24 cellular contexts compared by ENCODE assay signal in genomic region chr5:67346611-67347010, GRCh38.
DNase-seq lines count a peak whose midpoint lies in the region; ATAC-seq, FAIRE-seq and TF ChIP-seq lines count a peak whose summit lies in the region.
"Had no signal": no experiment of that assay in that cellular context is flagged by ENCODE, and none has a peak within 500 bp of the region (broad histone marks: within the 10 kb centered on the region; RNA-seq: fewer than 3 reads in every experiment).

No MANE protein-coding gene starts in this region.

- H3K4me1 Mint-ChIP-seq in activated T-cell treated with anti-CD3 and anti-CD28 coated beads, Interleukin-2, amount 50 U/mL, for 72 hours (ENCODE audit: low read depth): peaks cover 8% of the 10 kb centered on the region
- peaks cover 15% of the 10 kb centered on the region for H3K4me1 Mint-ChIP-seq in activated T-cell treated with anti-CD3 and anti-CD28 coated beads, Interleukin-2, amount 50 U/mL, for 4 hours (ENCODE audit: low read depth)
- H3K4me1 Mint-ChIP-seq in Calu3 (ENCODE audit: low read depth, unreplicated experiment): peaks cover 17% of the 10 kb centered on the region

- FAIRE-seq in bronchial epithelial cell (lab: Jason Lieb, UNC): no peak
- FAIRE-seq: A549, GM12891, GM18507, H54 had no signal

- H3K27ac Mint-ChIP-seq in activated T-cell treated with anti-CD3 and anti-CD28 coated beads, Interleukin-2, amount 50 U/mL, for 72 hours: peak overlapping the region; percentile 32
- H3K27ac Mint-ChIP-seq in Calu3 (ENCODE audit: unreplicated experiment): peak overlapping the region; percentile 43
- H3K27ac Mint-ChIP-seq: CD14-positive monocyte; CD4-positive, alpha-beta T cell; CD8-positive, alpha-beta memory T cell; HFFc6 had no signal

- H3K4me3 Mint-ChIP-seq in activated T-cell treated with anti-CD3 and anti-CD28 coated beads, Interleukin-2, amount 50 U/mL, for 72 hours: no peak overlapping the region
- no peak overlapping the region for H3K4me3 Mint-ChIP-seq in activated T-cell treated with anti-CD3 and anti-CD28 coated beads, Interleukin-2, amount 50 U/mL, for 4 hours
- no peak overlapping the region for H3K4me3 Mint-ChIP-seq in Calu3 (ENCODE audit: low read depth, unreplicated experiment)
- H3K4me3 Mint-ChIP-seq: CD14-positive monocyte; CD4-positive, alpha-beta T cell; CD8-positive, alpha-beta memory T cell; GM23338; HFFc6 had no signal

- TF ChIP-seq CTCF in Calu3 (IDR thresholded peaks at IDR 0.05; ENCODE audit: unreplicated experiment) (no peak), bronchial epithelial cell (IDR thresholded peaks at IDR 0.05; ENCODE audit: insufficient read depth, low read length, severe bottlenecking) (no peak)

- H3K27me3 ChIP-seq in bronchial epithelial cell (ENCODE audit: control insufficient read depth, insufficient read depth, low read length): no peaks in the 10 kb centered on the region
- H3K27me3 ChIP-seq: BE2C; BLaER1 treated with 17β-estradiol and CSF1 and Interleukin-3, amounts not matched to agents 10 nM and 100 nM had no signal

- CTCF ChIA-PET in Calu3 (lab: Charles Lee): no interaction called here

- H3K4me3 ChIP-seq in bronchial epithelial cell (ENCODE audit: low read depth, low read length): no peak overlapping the region
- H3K4me3 ChIP-seq: A549; BLaER1 treated with 17β-estradiol and CSF1 and Interleukin-3, amounts not matched to agents 10 nM and 100 nM; GM23338; HAP-1 had no signal

- no peaks in the 10 kb centered on the region for H3K36me3 ChIP-seq in bronchial epithelial cell (ENCODE audit: control insufficient read depth, insufficient read depth, low read length)
- H3K36me3 ChIP-seq: BE2C; BLaER1 treated with 17β-estradiol and CSF1 and Interleukin-3, amounts not matched to agents 10 nM and 100 nM; HAP-1 had no signal

- H3K36me3 Mint-ChIP-seq in activated T-cell treated with anti-CD3 and anti-CD28 coated beads, Interleukin-2, amount 50 U/mL, for 72 hours (ENCODE audit: insufficient read depth in 2 of 2): peaks cover 0 to 2% of the 10 kb centered on the region in 2 donors
- H3K36me3 Mint-ChIP-seq in activated T-cell treated with anti-CD3 and anti-CD28 coated beads, Interleukin-2, amount 50 U/mL, for 4 hours (ENCODE audit: insufficient read depth): no peaks in the 10 kb centered on the region
- H3K36me3 Mint-ChIP-seq in Calu3 (ENCODE audit: insufficient read depth, unreplicated experiment): no peaks in the 10 kb centered on the region
- H3K36me3 Mint-ChIP-seq: CD14-positive monocyte had no signal

- no peak for DNase-seq in activated T-cell treated with anti-CD3 and anti-CD28 coated beads, Interleukin-2, amount 50 U/mL, for 72 hours
- no peak for DNase-seq in activated T-cell treated with anti-CD3 and anti-CD28 coated beads, Interleukin-2, amount 50 U/mL, for 4 hours
- DNase-seq in Calu3: no peak
- peak; percentile 60 for DNase-seq in bronchial epithelial cell (ENCODE audit: low read depth)
- DNase-seq in epithelial cell of prostate (ENCODE audit: low read depth, low spot score): peak; percentile 26
- no peak for DNase-seq in dedifferentiated amniotic fluid mesenchymal stem cell (ENCODE audit: extremely low spot score)
- DNase-seq in SIG-M5 (lab: John Stamatoyannopoulos, UW): no peak
- DNase-seq: 8988T; ACHN; AML-193; BE2C; CD4-positive, alpha-beta T cell; CD8-positive, alpha-beta memory T cell; DMS153; GF-D8; HFFc6 had no signal

- no peak overlapping the region for H3K27ac ChIP-seq in epithelial cell of prostate
- H3K27ac ChIP-seq: A549 had no signal

- BruUV-seq in Calu3 (replicated peaks; lab: Mats Ljungman, UMichigan): no TSS peak

- intact Hi-C loops in Calu3 (cut with micrococcal nuclease; ENCODE audit: unreplicated experiment): no loop called here

- H3K9me3 Mint-ChIP-seq in activated T-cell treated with anti-CD3 and anti-CD28 coated beads, Interleukin-2, amount 50 U/mL, for 72 hours: peaks cover 1 to 10% of the 10 kb centered on the region in 2 donors
- peaks cover 11% of the 10 kb centered on the region for H3K9me3 Mint-ChIP-seq in activated T-cell treated with anti-CD3 and anti-CD28 coated beads, Interleukin-2, amount 50 U/mL, for 4 hours
- peaks cover 6% of the 10 kb centered on the region for H3K9me3 Mint-ChIP-seq in Calu3 (ENCODE audit: low read depth, unreplicated experiment)

- ATAC-seq in activated T-cell treated with anti-CD3 and anti-CD28 coated beads, Interleukin-2, amount 50 U/mL, for 72 hours (replicated peaks in 1 of 2): no peak
- ATAC-seq in activated T-cell treated with anti-CD3 and anti-CD28 coated beads, Interleukin-2, amount 50 U/mL, for 4 hours: no peak
- ATAC-seq: A549, GM23338 had no signal

- no peaks in the 10 kb centered on the region for H3K27me3 Mint-ChIP-seq in activated T-cell treated with anti-CD3 and anti-CD28 coated beads, Interleukin-2, amount 50 U/mL, for 72 hours (ENCODE audit: low read depth)
- peaks cover 2% of the 10 kb centered on the region for H3K27me3 Mint-ChIP-seq in activated T-cell treated with anti-CD3 and anti-CD28 coated beads, Interleukin-2, amount 50 U/mL, for 4 hours (ENCODE audit: low read depth)
- no peaks in the 10 kb centered on the region for H3K27me3 Mint-ChIP-seq in Calu3 (ENCODE audit: unreplicated experiment)
- H3K27me3 Mint-ChIP-seq: CD4-positive, alpha-beta T cell had no signal

Comparison
In these comparisons a context has a peak if more than half of its experiments do, and no peak if none do; other contexts are left out.
1. DNase-seq: peak in bronchial epithelial cell (single experiment) and epithelial cell of prostate (single experiment); none in activated T-cell treated with anti-CD3 and anti-CD28 coated beads, Interleukin-2, amount 50 U/mL, for 72 hours (0 of 2), activated T-cell treated with anti-CD3 and anti-CD28 coated beads, Interleukin-2, amount 50 U/mL, for 4 hours (single experiment), Calu3 (single experiment), dedifferentiated amniotic fluid mesenchymal stem cell (single experiment) and SIG-M5 (single experiment).